Comparison of ENCODE assay signal across 7 cellular contexts in genomic region chr1:51840182-51840581, GRCh38.
"Had no signal": no experiment of that assay in that cellular context is flagged by ENCODE, and none has a peak within 500 bp of the region (broad histone marks: within the 10 kb centered on the region; RNA-seq: fewer than 3 reads in every experiment).

No MANE protein-coding gene starts in this region.

- ATAC-seq: GM23338, K562 had no signal

- H3K27ac Mint-ChIP-seq: GM23338, H9 had no signal

- H3K4me3 ChIP-seq: GM23338, K562 had no signal

- H3K4me3 Mint-ChIP-seq: GM23338, H9, HFFc6 had no signal

- H3K9me3 Mint-ChIP-seq: GM23338, H9, HFFc6 had no signal

- DNase-seq: H9, HCEC 1CT, HFFc6, IMR-90, KG1 had no signal
